9 cellular contexts compared by ENCODE assay signal in genomic region chr11:62854013-62854824, GRCh38. TPM values are rescaled to one million over a fixed set of nuclear protein-coding genes. Genes with fewer than 3 reads are reported as not detected.
DNase-seq lines count a peak whose midpoint lies in the region; ATAC-seq, FAIRE-seq and TF ChIP-seq lines count a peak whose summit lies in the region.
"Had no signal": no experiment of that assay in that cellular context is flagged by ENCODE, and none has a peak within 500 bp of the region (broad histone marks: within the 10 kb centered on the region; RNA-seq: fewer than 3 reads in every experiment).

No MANE protein-coding gene starts in this region.

- H3K27me3 ChIP-seq in SU-DHL-6 (ENCODE audit: low read length) (no peaks in the 10 kb centered on the region), skeletal muscle satellite cell (ENCODE audit: control insufficient read depth, insufficient read depth, low read length) (no peaks in the 10 kb centered on the region)

- H3K27ac ChIP-seq in SU-DHL-6 (ENCODE audit: low read depth, low read length) = peak overlapping the region; percentile 88

- H3K36me3 ChIP-seq in SU-DHL-6 (ENCODE audit: low read length) (peaks cover 39% of the 10 kb centered on the region), skeletal muscle satellite cell (ENCODE audit: insufficient read depth, low read length) (peaks cover 42% of the 10 kb centered on the region)

- peak overlapping the region; percentile 93 for H3K4me2 ChIP-seq in SU-DHL-6 (ENCODE audit: low read depth, low read length, poor library complexity, severe bottlenecking)
- H3K4me2 ChIP-seq in skeletal muscle satellite cell (ENCODE audit: low read length) = peak overlapping the region; percentile 89

- H3K9me3 ChIP-seq in SU-DHL-6 (ENCODE audit: insufficient read depth, low read length) = no peaks in the 10 kb centered on the region
- no peaks in the 10 kb centered on the region for H3K9me3 ChIP-seq in skeletal muscle satellite cell (replicated peaks; ENCODE audit: low read length)

- no peak for FAIRE-seq in RCC 7860 (lab: Jason Lieb, UNC)
- FAIRE-seq: endometrium had no signal

- H4K20me1 ChIP-seq in SU-DHL-6 (ENCODE audit: low read depth, low read length) = peaks cover 23% of the 10 kb centered on the region

- no peak overlapping the region for H2AFZ ChIP-seq in SU-DHL-6 (ENCODE audit: low read depth, low read length, severe bottlenecking)

- H3K9me2 ChIP-seq in SU-DHL-6 (replicated peaks; ENCODE audit: insufficient read depth, low read length) = no peaks in the 10 kb centered on the region

- H3K79me2 ChIP-seq in SU-DHL-6 (ENCODE audit: insufficient read depth, low read length) = peaks cover 53% of the 10 kb centered on the region

- TF ChIP-seq CTCF in SU-DHL-6 (IDR thresholded peaks at IDR 0.05; ENCODE audit: insufficient read depth, low read length, poor library complexity, severe bottlenecking) = no peak
- no peak for TF ChIP-seq CTCF in foreskin fibroblast (IDR thresholded peaks at IDR 0.05; ENCODE audit: low read depth, low read length)

- peaks cover 75% of the 10 kb centered on the region for H3F3A ChIP-seq in SU-DHL-6 (ENCODE audit: insufficient read depth)

- DNase-seq in foreskin fibroblast (no peak), NCI-H748 treated with DMSO at 0.1 percent for 48 hours (lab: John Stamatoyannopoulos, UW) (no peak), RCC 7860 (ENCODE audit: low spot score) (no peak), foreskin melanocyte (no peak)

- TF ChIP-seq POLR2A in GM19099 (IDR thresholded peaks at IDR 0.05; ENCODE audit: extremely low read depth, insufficient read length, low read depth) = peak; percentile 16

- peak overlapping the region; percentile 99 for H3K9ac ChIP-seq in SU-DHL-6 (ENCODE audit: low read length)
- H3K9ac ChIP-seq in skeletal muscle satellite cell (ENCODE audit: low read depth, low read length) = peak overlapping the region; percentile 86

- H3K4me1 ChIP-seq in skeletal muscle satellite cell (ENCODE audit: control insufficient read depth, insufficient read depth, low read length) = peaks cover 29% of the 10 kb centered on the region

- ATAC-seq in HG03045 (IDR thresholded peaks at IDR 0.05; ENCODE audit: unreplicated experiment) = no peak

- H3K4me3 ChIP-seq in SU-DHL-6 (ENCODE audit: insufficient read depth, low read length, poor library complexity, severe bottlenecking) = peak overlapping the region; percentile 99
- peak overlapping the region; percentile 84 to 89 for H3K4me3 ChIP-seq in foreskin fibroblast (ENCODE audit: low read depth in 1 of 2, low read length in 2 of 2)
- peak overlapping the region; percentile 83 for H3K4me3 ChIP-seq in skeletal muscle satellite cell (ENCODE audit: low read length)

RNA-seq across cellular contexts. Expression of gene WDR74, which starts 14.8 kb away (rescaled TPM):
- 44.9 and 45.4 TPM in 2 replicates for total RNA-seq in skeletal muscle satellite cell (2012; rRNA removed)

RNA-seq across cellular contexts. Expression of gene TEX54, which starts 21.6 kb away (rescaled TPM):
- total RNA-seq in skeletal muscle satellite cell (2012; rRNA removed) = not detected in 2 replicates

RNA-seq across cellular contexts. Expression of gene STX5, which starts 22.4 kb away (rescaled TPM):
- total RNA-seq in skeletal muscle satellite cell (2012; rRNA removed) = 21.0 and 29.1 TPM in 2 replicates

RNA-seq across cellular contexts. Expression of gene SLC3A2, which starts 26.5 kb away (rescaled TPM):
- 141 and 185 TPM in 2 replicates for total RNA-seq in skeletal muscle satellite cell (2012; rRNA removed)

RNA-seq across cellular contexts. Expression of gene NXF1, which starts 49.0 kb away (rescaled TPM):
- total RNA-seq in skeletal muscle satellite cell (2012; rRNA removed) = 21.5 and 27.1 TPM in 2 replicates
